Comparison of ENCODE assay signal across 10 cellular contexts in the genomic region with DNA sequence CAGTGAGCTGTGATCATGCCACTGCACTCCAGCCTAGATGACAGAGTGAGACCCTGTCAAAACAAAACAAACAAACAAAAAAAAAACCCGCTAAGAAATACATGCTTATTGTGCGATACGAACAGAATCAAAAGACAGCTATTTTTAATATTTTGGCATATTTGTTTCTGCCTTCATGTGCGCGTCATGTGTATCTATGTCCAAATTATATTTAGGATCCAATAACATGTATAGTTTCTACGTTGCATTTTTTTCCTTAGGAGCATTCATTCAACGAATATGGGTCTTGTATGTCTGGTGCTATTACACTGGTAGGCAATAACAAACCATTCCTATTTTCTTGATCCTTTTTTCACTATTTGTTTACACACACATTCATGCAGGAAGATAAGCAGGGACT. TPM values are rescaled to one million over a fixed set of nuclear protein-coding genes. Genes with fewer than 3 reads are reported as not detected.
DNase-seq lines count a peak whose midpoint lies in the region; ATAC-seq, FAIRE-seq and TF ChIP-seq lines count a peak whose summit lies in the region.
"Had no signal": no experiment of that assay in that cellular context is flagged by ENCODE, and none has a peak within 500 bp of the region (broad histone marks: within the 10 kb centered on the region; RNA-seq: fewer than 3 reads in every experiment).

No MANE protein-coding gene starts in this region.

- H3K4me3 ChIP-seq in colonic mucosa: peak overlapping the region; percentile 87

- ATAC-seq in natural killer cell treated with Interleukin-12 subunit alpha and Interleukin-12 subunit beta and Interleukin-15 and Interleukin-18, amount 100 ng/mL, for 72 hours: no peak
- ATAC-seq: left lung had no signal

- intact Hi-C loops in colonic mucosa (cut with DNase I): no loop called here

- H3K27ac ChIP-seq in C4-2B (peak overlapping the region; percentile 89), KOPT-K1 (ENCODE audit: low read depth, low read length, poor library complexity, severe bottlenecking) (peak overlapping the region; percentile 91), colonic mucosa (no peak overlapping the region)

- no peak overlapping the region for H3K9ac ChIP-seq in colonic mucosa (ENCODE audit: low read depth in 2 of 2, low read length in 2 of 2)

- H3K27ac Mint-ChIP-seq in natural killer cell treated with Interleukin-12 subunit alpha and Interleukin-12 subunit beta and Interleukin-15 and Interleukin-18, amount 100 ng/mL, for 72 hours: no peak overlapping the region

- no peaks in the 10 kb centered on the region for H3K27me3 Mint-ChIP-seq in natural killer cell treated with Interleukin-12 subunit alpha and Interleukin-12 subunit beta and Interleukin-15 and Interleukin-18, amount 100 ng/mL, for 72 hours

- H3K9me3 Mint-ChIP-seq in natural killer cell treated with Interleukin-12 subunit alpha and Interleukin-12 subunit beta and Interleukin-15 and Interleukin-18, amount 100 ng/mL, for 72 hours: no peaks in the 10 kb centered on the region

- no peak for FAIRE-seq in HTR-8/SVneo (lab: Jason Lieb, UNC)

- peaks cover 39 to 65% of the 10 kb centered on the region in 2 donors for H3K4me1 Mint-ChIP-seq in natural killer cell treated with Interleukin-12 subunit alpha and Interleukin-12 subunit beta and Interleukin-15 and Interleukin-18, amount 100 ng/mL, for 72 hours (ENCODE audit: low read depth in 2 of 2)

- H3K36me3 ChIP-seq in KOPT-K1 (ENCODE audit: insufficient read depth, low read length): peaks cover 26% of the 10 kb centered on the region
- H3K36me3 ChIP-seq in colonic mucosa: peaks cover 7% of the 10 kb centered on the region

- peaks cover 7% of the 10 kb centered on the region for H3K4me1 ChIP-seq in colonic mucosa

- peak overlapping the region; percentile 100 for H3K4me3 Mint-ChIP-seq in natural killer cell treated with Interleukin-12 subunit alpha and Interleukin-12 subunit beta and Interleukin-15 and Interleukin-18, amount 100 ng/mL, for 72 hours

- H3K27me3 ChIP-seq in colonic mucosa: no peaks in the 10 kb centered on the region
- H3K27me3 ChIP-seq: left lung had no signal

- no peak for DNase-seq in colonic mucosa
- no peak for DNase-seq in natural killer cell treated with Interleukin-12 subunit alpha and Interleukin-12 subunit beta and Interleukin-15 and Interleukin-18, amount 100 ng/mL, for 72 hours (ENCODE audit: low spot score)
- no peak for DNase-seq in HTR-8/SVneo (ENCODE audit: insufficient read length, low spot score)
- DNase-seq in GM13976 (ENCODE audit: low spot score): no peak
- no peak for DNase-seq in NCI-H2107 treated with DMSO at 0.1 percent for 48 hours (lab: John Stamatoyannopoulos, UW; ENCODE audit: unreplicated experiment)
- DNase-seq in NCI-H748 treated with DMSO at 0.1 percent for 48 hours (lab: John Stamatoyannopoulos, UW): no peak
- DNase-seq: left lung, NCI-H526 treated with DMSO at 0.1 percent for 48 hours had no signal

- H3K36me3 Mint-ChIP-seq in natural killer cell treated with Interleukin-12 subunit alpha and Interleukin-12 subunit beta and Interleukin-15 and Interleukin-18, amount 100 ng/mL, for 72 hours: peaks cover 8% of the 10 kb centered on the region

- H3K9me3 ChIP-seq in KOPT-K1 (ENCODE audit: insufficient read depth, low read length, poor library complexity, severe bottlenecking) (no peaks in the 10 kb centered on the region), colonic mucosa (no peaks in the 10 kb centered on the region)
- H3K9me3 ChIP-seq: left lung had no signal

- TF ChIP-seq CTCF in C4-2B (conservative IDR thresholded peaks at IDR 0.05) (no peak), colonic mucosa (IDR thresholded peaks at IDR 0.05) (no peak), GM13976 (IDR thresholded peaks at IDR 0.05; ENCODE audit: borderline replicate concordance, control extremely low read depth, extremely low read depth, insufficient read depth, missing control alignments) (no peak)

- in situ Hi-C loops in GM13976 (cut with MboI; ENCODE audit: low sequenced_read_pairs, unreplicated experiment): no loop called here

RNA-seq across cellular contexts. Expression of gene CD46, which starts 1.8 kb away (rescaled TPM):
- total RNA-seq in colonic mucosa: 100 to 1,000 TPM; 148 to 282 TPM
- 100 to 1,000 TPM in 1 of 2 donors, 10 to 100 TPM in 1; 88.2 to 122 TPM for total RNA-seq in natural killer cell treated with Interleukin-12 subunit alpha and Interleukin-12 subunit beta and Interleukin-15 and Interleukin-18, amount 100 ng/mL, for 72 hours
